14 cellular contexts compared by ENCODE assay signal in genomic region chr14:24705840-24706239, GRCh38.
DNase-seq lines count a peak whose midpoint lies in the region; ATAC-seq and TF ChIP-seq lines count a peak whose summit lies in the region.
"Had no signal": no experiment of that assay in that cellular context is flagged by ENCODE, and none has a peak within 500 bp of the region (broad histone marks: within the 10 kb centered on the region; RNA-seq: fewer than 3 reads in every experiment).

No MANE protein-coding gene starts in this region.

- 77% methylated on average over 4 of the region's 4 CpGs for WGBS in esophagus muscularis mucosa

- ATAC-seq in GM19023 (IDR thresholded peaks at IDR 0.05; ENCODE audit: unreplicated experiment) (peak; percentile 84), HG02571 (IDR thresholded peaks at IDR 0.05; ENCODE audit: unreplicated experiment) (peak; percentile 87), HG03439 (IDR thresholded peaks at IDR 0.05; ENCODE audit: unreplicated experiment) (peak; percentile 63)
- ATAC-seq: foreskin keratinocyte had no signal

- TF ChIP-seq EP300 in esophagus muscularis mucosa (IDR thresholded peaks at IDR 0.05), result no peak

- intact Hi-C loops in esophagus muscularis mucosa (cut with DNase I), result no loop called here

- H3K36me3 ChIP-seq in esophagus muscularis mucosa, result no peaks in the 10 kb centered on the region
- H3K36me3 ChIP-seq: SJSA1 had no signal

- no peak overlapping the region for H3K4me3 ChIP-seq in esophagus muscularis mucosa
- H3K4me3 ChIP-seq: SJSA1 had no signal

- no peaks in the 10 kb centered on the region for H3K9me3 ChIP-seq in esophagus muscularis mucosa
- H3K9me3 ChIP-seq: SJSA1 had no signal

- H3K27me3 ChIP-seq in esophagus muscularis mucosa, result no peaks in the 10 kb centered on the region
- H3K27me3 ChIP-seq: SJSA1 had no signal

- TF ChIP-seq POLR2A in esophagus muscularis mucosa (IDR thresholded peaks at IDR 0.05; ENCODE audit: low read depth), result no peak

- DNase-seq in midbrain (lab: John Stamatoyannopoulos, UW) (peak; percentile 5), Kasumi-1 (lab: John Stamatoyannopoulos, UW) (no peak), UCSD-AML1 (lab: John Stamatoyannopoulos, UW; ENCODE audit: unreplicated experiment) (no peak), T-helper 2 cell (no peak), esophagus muscularis mucosa (ENCODE audit: extremely low spot score) (no peak)
- DNase-seq: activated T-cell treated with anti-CD3 and anti-CD28 coated beads for 4 hours, caudate nucleus, EL, foreskin keratinocyte, NCI-H2107 had no signal

- no peak for TF ChIP-seq CTCF in esophagus muscularis mucosa (IDR thresholded peaks at IDR 0.05)

- H3K27ac ChIP-seq in esophagus muscularis mucosa (replicated peaks in 1 of 4), result no peak overlapping the region
- H3K27ac ChIP-seq: foreskin keratinocyte, SJSA1 had no signal

- H3K4me1 ChIP-seq in esophagus muscularis mucosa, result peaks cover 0 to 4% (median 0%) of the 10 kb centered on the region in 4 donors
- H3K4me1 ChIP-seq: foreskin keratinocyte, SJSA1 had no signal
